Comparison of ENCODE assay signal across 8 cellular contexts in the genomic region with DNA sequence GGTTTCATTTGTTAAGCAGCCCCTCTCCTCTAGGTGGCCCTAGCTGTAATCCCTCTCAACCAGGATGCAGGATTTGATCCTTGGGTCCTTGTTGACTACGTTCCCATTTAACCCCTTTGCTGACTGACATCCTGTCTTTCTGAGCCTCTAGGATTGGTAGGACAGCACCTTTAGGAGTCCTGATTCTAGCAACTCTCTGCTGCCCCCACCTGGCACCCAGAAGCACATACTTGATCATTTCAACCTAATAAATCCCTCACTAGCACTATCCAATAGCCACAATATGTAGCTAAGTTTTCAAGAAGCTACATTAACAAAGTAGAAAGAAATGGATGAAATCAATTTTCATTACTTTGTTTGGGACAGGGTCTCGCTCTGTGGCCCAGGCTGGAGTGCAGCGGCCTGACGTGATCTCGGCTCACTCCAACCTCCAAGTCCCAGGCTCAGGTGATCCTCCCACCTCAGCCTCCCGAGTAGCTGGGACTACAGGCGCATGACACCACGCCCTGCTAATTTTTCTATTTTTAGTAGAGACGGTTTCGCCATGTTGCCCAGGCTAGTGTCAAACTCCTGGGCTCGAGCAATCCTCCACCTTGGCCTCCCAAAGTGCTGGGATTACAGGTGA. TPM values are rescaled to one million over a fixed set of nuclear protein-coding genes. Genes with fewer than 3 reads are reported as not detected.
A peak's percentile ranks its signal among the peaks of the same experiment; 100 is the strongest.
DNase-seq lines count a peak whose midpoint lies in the region; ATAC-seq and TF ChIP-seq lines count a peak whose summit lies in the region.

No MANE protein-coding gene starts in this region.

- no peaks in the 10 kb centered on the region for H3K79me2 ChIP-seq in DOHH2 (ENCODE audit: control insufficient read depth, low read length)
- H3K79me2 ChIP-seq in OCI-LY1 (ENCODE audit: insufficient read depth, low read length): no peaks in the 10 kb centered on the region
- H3K79me2 ChIP-seq in fibroblast of lung (ENCODE audit: control insufficient read depth, insufficient read depth, low read length): no peaks in the 10 kb centered on the region

- H3K27me3 ChIP-seq in DOHH2 (ENCODE audit: control insufficient read depth, low read length) (no peaks in the 10 kb centered on the region), OCI-LY1 (ENCODE audit: insufficient read depth, low read length) (no peaks in the 10 kb centered on the region), fibroblast of lung (ENCODE audit: control insufficient read depth, insufficient read depth, low read length) (no peaks in the 10 kb centered on the region), neuronal stem cell (ENCODE audit: control insufficient read depth in 3 of 3, insufficient read depth in 3 of 3, low read depth in 1 of 3, low read length in 3 of 3) (no peaks in the 10 kb centered on the region)

- no peaks in the 10 kb centered on the region for H3K36me3 ChIP-seq in DOHH2 (ENCODE audit: control insufficient read depth, low read length)
- H3K36me3 ChIP-seq in OCI-LY1 (ENCODE audit: insufficient read depth, low read length): no peaks in the 10 kb centered on the region
- H3K36me3 ChIP-seq in fibroblast of lung (ENCODE audit: control insufficient read depth, insufficient read depth, low read length): no peaks in the 10 kb centered on the region
- H3K36me3 ChIP-seq in neuronal stem cell (replicated peaks in 1 of 2; ENCODE audit: control insufficient read depth in 2 of 2, insufficient read depth in 2 of 2, low read length in 2 of 2): no peaks in the 10 kb centered on the region

- peak; percentile 93 for TF ChIP-seq CTCF in DOHH2 (IDR thresholded peaks at IDR 0.05; ENCODE audit: low read depth, low read length, poor library complexity, severe bottlenecking)
- peak; percentile 95 for TF ChIP-seq CTCF in OCI-LY1 (IDR thresholded peaks at IDR 0.05; ENCODE audit: low read length)
- peak; percentile 86 to 93 for TF ChIP-seq CTCF in fibroblast of lung (conservative IDR thresholded peaks at IDR 0.05 in 1 of 2, IDR thresholded peaks at IDR 0.05 in 1 of 2; ENCODE audit: low read depth in 1 of 2, low read length in 2 of 2)
- TF ChIP-seq CTCF in type B pancreatic cell (conservative IDR thresholded peaks at IDR 0.05): peak; percentile 87

- no peaks in the 10 kb centered on the region for H3K9me3 Mint-ChIP-seq in type B pancreatic cell

- H3K4me1 ChIP-seq in DOHH2 (ENCODE audit: control insufficient read depth, low read length) (no peaks in the 10 kb centered on the region), OCI-LY1 (ENCODE audit: insufficient read depth, low read length, severe bottlenecking) (no peaks in the 10 kb centered on the region), fibroblast of lung (ENCODE audit: control insufficient read depth, extremely low read depth, insufficient read depth, low read length) (no peaks in the 10 kb centered on the region), neuronal stem cell (ENCODE audit: control insufficient read depth in 2 of 2, insufficient read depth in 1 of 2, low read depth in 1 of 2, low read length in 2 of 2) (no peaks in the 10 kb centered on the region)

- no peak overlapping the region for H2BK15ac ChIP-seq in neuronal stem cell (ENCODE audit: low read length)

- H2AK5ac ChIP-seq in neuronal stem cell (ENCODE audit: low read depth, low read length): no peak overlapping the region

- no peaks in the 10 kb centered on the region for H3K79me1 ChIP-seq in neuronal stem cell (ENCODE audit: low read depth, low read length)

- peak; percentile 89 for ATAC-seq in GM21447 (IDR thresholded peaks at IDR 0.05; ENCODE audit: unreplicated experiment)

- H2BK5ac ChIP-seq in neuronal stem cell (ENCODE audit: low read length): no peak overlapping the region

- no peaks in the 10 kb centered on the region for H3K27me3 Mint-ChIP-seq in type B pancreatic cell

- no peak overlapping the region for H3K27ac ChIP-seq in DOHH2 (ENCODE audit: low read depth, low read length)
- H3K27ac ChIP-seq in OCI-LY1 (ENCODE audit: low read depth, low read length, poor library complexity, severe bottlenecking): no peak overlapping the region
- no peak overlapping the region for H3K27ac ChIP-seq in fibroblast of lung (ENCODE audit: insufficient read depth, low read length)
- no peak overlapping the region for H3K27ac ChIP-seq in neuronal stem cell (replicated peaks; ENCODE audit: low read length)

- no peak overlapping the region for H3K18ac ChIP-seq in neuronal stem cell (ENCODE audit: low read length)

- no peaks in the 10 kb centered on the region for H3K4me1 Mint-ChIP-seq in type B pancreatic cell (ENCODE audit: unreplicated experiment)

- no peak overlapping the region for H4K91ac ChIP-seq in neuronal stem cell (ENCODE audit: low read depth, low read length, poor library complexity)

- H2AFZ ChIP-seq in OCI-LY1 (ENCODE audit: low read length): no peak overlapping the region
- no peak overlapping the region for H2AFZ ChIP-seq in fibroblast of lung (ENCODE audit: low read length)
- H2AFZ ChIP-seq in neuronal stem cell (ENCODE audit: low read length): no peak overlapping the region

- no peak overlapping the region for H4K8ac ChIP-seq in neuronal stem cell (ENCODE audit: low read depth, low read length)

- no CpG with 5 or more reads among the region's 11 CpGs for WGBS in neuronal stem cell (ENCODE audit: extremely low coverage in 2 of 2, insufficient read length in 2 of 2, insufficient replicate concordance in 1 of 2), 2 donors

- H2BK12ac ChIP-seq in neuronal stem cell (ENCODE audit: low read length): no peak overlapping the region

- H3K9me3 ChIP-seq in DOHH2 (ENCODE audit: control insufficient read depth, insufficient read depth, low read length) (no peaks in the 10 kb centered on the region), OCI-LY1 (ENCODE audit: low read length) (no peaks in the 10 kb centered on the region), fibroblast of lung (ENCODE audit: control insufficient read depth, insufficient read depth, low read depth, low read length) (no peaks in the 10 kb centered on the region), neuronal stem cell (replicated peaks in 1 of 2; ENCODE audit: control insufficient read depth in 2 of 2, insufficient read depth in 1 of 2, low read depth in 1 of 2, low read length in 2 of 2) (no peaks in the 10 kb centered on the region)

- H3K27ac Mint-ChIP-seq in type B pancreatic cell: no peak overlapping the region

- H3K23ac ChIP-seq in neuronal stem cell (ENCODE audit: low read depth, low read length, poor library complexity): no peak overlapping the region

- H3F3A ChIP-seq in DOHH2 (ENCODE audit: control insufficient read depth, insufficient read depth): no peaks in the 10 kb centered on the region
- no peaks in the 10 kb centered on the region for H3F3A ChIP-seq in OCI-LY1 (ENCODE audit: insufficient read depth, low read length)

- no peak overlapping the region for H3K4me3 Mint-ChIP-seq in type B pancreatic cell

- H3K14ac ChIP-seq in neuronal stem cell (ENCODE audit: low read length): no peak overlapping the region

- H2BK120ac ChIP-seq in neuronal stem cell (ENCODE audit: low read depth, low read length): no peak overlapping the region

- H4K20me1 ChIP-seq in DOHH2 (ENCODE audit: control insufficient read depth, insufficient read depth, low read depth, low read length) (no peaks in the 10 kb centered on the region), OCI-LY1 (ENCODE audit: insufficient read depth, low read length) (no peaks in the 10 kb centered on the region), fibroblast of lung (ENCODE audit: control insufficient read depth, extremely low read depth, insufficient read depth, low read length) (no peaks in the 10 kb centered on the region)

- H3K9ac ChIP-seq in OCI-LY1 (ENCODE audit: low read length): no peak overlapping the region
- no peak overlapping the region for H3K9ac ChIP-seq in fibroblast of lung (ENCODE audit: insufficient read depth, low read length)
- no peak overlapping the region for H3K9ac ChIP-seq in neuronal stem cell (ENCODE audit: low read depth, low read length, poor library complexity)

- H3K4ac ChIP-seq in neuronal stem cell (ENCODE audit: low read length): no peak overlapping the region

- DNase-seq in HT1080 (ENCODE audit: low read depth): peak; percentile 78
- DNase-seq in activated T-cell treated with anti-CD3 and anti-CD28 coated beads for 1 hour (ENCODE audit: low read depth): peak; percentile 20
- peak; percentile 50 to 71 for DNase-seq in fibroblast of lung (ENCODE audit: low read depth in 2 of 2)
- DNase-seq in neuronal stem cell (ENCODE audit: low spot score): peak; percentile 67
- no peak for DNase-seq in type B pancreatic cell (ENCODE audit: extremely low spot score, unreplicated experiment)

- H3K36me3 Mint-ChIP-seq in type B pancreatic cell: no peaks in the 10 kb centered on the region

- no peak overlapping the region for H3K4me2 ChIP-seq in DOHH2 (ENCODE audit: low read length)
- H3K4me2 ChIP-seq in OCI-LY1 (ENCODE audit: low read length): no peak overlapping the region
- H3K4me2 ChIP-seq in fibroblast of lung (ENCODE audit: extremely low read depth, insufficient read depth, low read length): no peak overlapping the region
- no peak overlapping the region for H3K4me2 ChIP-seq in neuronal stem cell (ENCODE audit: insufficient read depth, low read length, poor library complexity, severe bottlenecking)

- no peak overlapping the region for H3K4me3 ChIP-seq in DOHH2 (ENCODE audit: low read length)
- H3K4me3 ChIP-seq in OCI-LY1 (ENCODE audit: low read depth, low read length, poor library complexity, severe bottlenecking): no peak overlapping the region
- no peak overlapping the region for H3K4me3 ChIP-seq in fibroblast of lung (replicated peaks in 1 of 4; ENCODE audit: control extremely low read depth in 1 of 4, insufficient read depth in 1 of 4, low read depth in 3 of 4, low read length in 4 of 4)
- no peak overlapping the region for H3K4me3 ChIP-seq in neuronal stem cell (ENCODE audit: low read length in 2 of 2)

- H3K9me2 ChIP-seq in DOHH2 (replicated peaks; ENCODE audit: control insufficient read depth, low read length): no peaks in the 10 kb centered on the region
- no peaks in the 10 kb centered on the region for H3K9me2 ChIP-seq in OCI-LY1 (ENCODE audit: low read depth, low read length)

RNA-seq across cellular contexts. Expression of a gene that starts 28.3 kb away (rescaled TPM):
- total RNA-seq in HT1080 (2014; rRNA removed; shearing (Covaris generic)): 148 and 163 TPM in 2 replicates
- polyA plus RNA-seq in HT1080 (2015; cell fraction: cytosol; rRNA removed): 199 and 232 TPM in 2 replicates
- 95.1 and 114 TPM in 2 replicates for polyA plus RNA-seq in HT1080 (2015; cell fraction: nucleus; rRNA removed)
- total RNA-seq in fibroblast of lung (117 and 127 TPM in 2 replicates), type B pancreatic cell (ENCODE audit: low replicate concordance) (65.8 and 68.3 TPM in 2 replicates)
- 54.4 and 56.8 TPM in 2 replicates for polyA plus RNA-seq in fibroblast of lung
- 66.1 and 74.1 TPM in 2 replicates for polyA plus RNA-seq in fibroblast of lung (2012)
- polyA minus RNA-seq in fibroblast of lung (ENCODE audit: low replicate concordance): 2.2 and 2.4 TPM in 2 replicates
- polyA plus RNA-seq in neuronal stem cell (2013, experiment 1 of 2): 97.7 TPM
- 98.2 TPM for polyA plus RNA-seq in neuronal stem cell (2013, experiment 2 of 2)
